ENCODE assay signal across 2 cellular contexts in genomic region chr3:53891500-53892334, GRCh38.
TF ChIP-seq lines count a peak whose summit lies in the region.

Gene SELENOK (minus strand): TSS chr3:53891859.

TF ChIP-seq in IMR-90, 13 proteins besides CTCF, POLR2A, EP300 and RAD21 (continued from another document):
- TF ChIP-seq RFX5 (IDR thresholded peaks at IDR 0.05; ENCODE audit: low read depth, low read length) (0 out of 2 replicates have a peak, but pooled peaks have one; percentile 26), NFE2L2 (IDR thresholded peaks at IDR 0.05; ENCODE audit: low read depth, low read length) (peak; percentile 68; the same call in 1 of the 2 replicates), CEBPB (IDR thresholded peaks at IDR 0.05; ENCODE audit: low read depth, low read length) (no peak), MAFK (IDR thresholded peaks at IDR 0.05; ENCODE audit: low read depth, low read length) (peak; percentile 93), CHD1 (IDR thresholded peaks at IDR 0.05; ENCODE audit: low read depth, low read length) (peak; percentile 94; the same call in 1 of the 2 replicates), BHLHE40 (IDR thresholded peaks at IDR 0.05; ENCODE audit: low read depth, low read length) (no peak)

TF ChIP-seq in endothelial cell of umbilical vein, 7 proteins besides CTCF, POLR2A, EP300 and RAD21 (continued from another document):
- TF ChIP-seq MAX (IDR thresholded peaks at IDR 0.05; ENCODE audit: insufficient read depth, insufficient read length) = no peak
- no peak for TF ChIP-seq EZH2 (IDR thresholded peaks at IDR 0.05; ENCODE audit: borderline replicate concordance, low read depth, low read length, severe bottlenecking)
- TF ChIP-seq GATA2 (IDR thresholded peaks at IDR 0.05; ENCODE audit: insufficient read depth, insufficient read length, low read depth, low read length) = no peak
- TF ChIP-seq POLR2AphosphoS5 (IDR thresholded peaks at IDR 0.05; ENCODE audit: insufficient read depth, low read depth, low read length) = peak; percentile 73
- no peak for TF ChIP-seq FOS (IDR thresholded peaks at IDR 0.05; ENCODE audit: borderline replicate concordance, insufficient read depth, low read length)
TF ChIP-seq in endothelial cell of umbilical vein: peak in this region for 2.
